ENCODE assay signal across 21 cellular contexts in the genomic region with DNA sequence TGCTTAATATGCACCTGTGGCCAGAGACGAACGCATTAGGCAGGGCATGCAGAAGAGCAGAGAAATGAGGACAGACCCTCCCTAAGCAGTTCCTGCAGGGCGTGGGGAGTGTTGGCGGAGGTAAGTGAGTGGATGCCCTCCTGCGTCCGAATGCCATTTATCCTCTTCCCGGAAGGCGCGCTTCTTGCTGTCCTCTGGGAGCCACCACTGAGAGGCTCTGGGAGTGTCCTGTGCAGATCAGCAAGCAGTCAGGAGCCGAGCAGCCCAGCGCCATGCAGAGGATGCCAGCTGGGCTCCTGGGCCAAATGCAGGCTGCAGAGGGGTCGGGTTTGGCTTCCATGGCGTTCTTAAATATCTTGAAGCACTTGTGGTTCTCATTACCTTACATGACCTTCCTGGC. TPM values are rescaled to one million over a fixed set of nuclear protein-coding genes. Genes with fewer than 3 reads are reported as not detected.
DNase-seq lines count a peak whose midpoint lies in the region; ATAC-seq, FAIRE-seq and TF ChIP-seq lines count a peak whose summit lies in the region.
"Had no signal": no experiment of that assay in that cellular context is flagged by ENCODE, and none has a peak within 500 bp of the region (broad histone marks: within the 10 kb centered on the region; RNA-seq: fewer than 3 reads in every experiment).

No MANE protein-coding gene starts in this region.

- FAIRE-seq in A549 (lab: Jason Lieb, UNC) = no peak
- FAIRE-seq: GM12892, H54 had no signal

- no peaks in the 10 kb centered on the region for H3K27me3 Mint-ChIP-seq in WTC11 (ENCODE audit: low read depth)
- H3K27me3 Mint-ChIP-seq: B cell; CD4-positive, alpha-beta memory T cell had no signal

- DNase-seq in A549 (ENCODE audit: low read depth in 1 of 2, low spot score in 1 of 2) (no peak), WTC11 (ENCODE audit: low spot score) (no peak), posterior vena cava (ENCODE audit: low spot score) (peak; percentile 76), GM10266 (ENCODE audit: extremely low spot score) (no peak), GM19238 (ENCODE audit: insufficient read length, low spot score) (no peak)
- DNase-seq: C1 segment of cervical spinal cord; Calu3; CD4-positive, alpha-beta memory T cell; COR-L47; DMS53; DMS79 treated with DMSO at 0.1 percent for 48 hours; GF-D8; GOT3; HFFc6 had no signal

- H3K4me1 ChIP-seq in A549 (no peaks in the 10 kb centered on the region), BLaER1 (peaks cover 44% of the 10 kb centered on the region)
- H3K4me1 ChIP-seq: HAP-1 had no signal

- POLR2A ChIA-PET in A549 (lab: Yijun Ruan, JAX) (no interaction called here), WTC11 (lab: Charles Lee) (no interaction called here)

- H3K4me3 ChIP-seq in A549 = no peak overlapping the region
- H3K4me3 ChIP-seq in BLaER1 = no peak overlapping the region
- H3K4me3 ChIP-seq: HAP-1 had no signal

- H3K36me3 ChIP-seq in BLaER1 = peaks cover 5% of the 10 kb centered on the region; the same call in 1 of the 2 replicates
- H3K36me3 ChIP-seq: HAP-1 had no signal

- H4K20me1 ChIP-seq in BLaER1 = peaks cover 41% of the 10 kb centered on the region; the same call in 1 of the 2 replicates

- peak; percentile 17 to 34; a peak in 2 of 6 replicates for ATAC-seq in A549
- peak; percentile 32; the same call in 1 of the 2 replicates for ATAC-seq in WTC11
- no peak for ATAC-seq in HG03442 (IDR thresholded peaks at IDR 0.05; ENCODE audit: unreplicated experiment)

- intact Hi-C loops in posterior vena cava (cut with DNase I) = no loop called here

- no peak for TF ChIP-seq POLR2A in A549 (IDR thresholded peaks at IDR 0.05; ENCODE audit: low read length)

- no peak overlapping the region for H3K27ac Mint-ChIP-seq in WTC11
- H3K27ac Mint-ChIP-seq: B cell; CD4-positive, alpha-beta memory T cell; HFFc6 had no signal

- H3K9ac ChIP-seq in BLaER1 = no peak overlapping the region

- TF ChIP-seq RAD21 in A549 (conservative IDR thresholded peaks at IDR 0.05 in 1 of 2, IDR thresholded peaks at IDR 0.05 in 1 of 2) = no peak

- H3K27me3 ChIP-seq in BLaER1 = peaks cover 28% of the 10 kb centered on the region

- CTCF ChIA-PET in A549 (lab: Yijun Ruan, JAX) = interaction anchor here (1.2 to 32.0 kb wide), 3 partner anchors 19 to 141 kb away, joined by 3 to 779 read pairs (median 21); no protein-coding TSS in a partner anchor
- CTCF ChIA-PET in WTC11 (lab: Charles Lee) = interaction anchor here (0.5 to 1.5 kb wide), 3 partner anchors 19 to 553 kb away, joined by 3 to 4 read pairs (median 3); no protein-coding TSS in a partner anchor

- H3K9me3 Mint-ChIP-seq in WTC11 = no peaks in the 10 kb centered on the region
- H3K9me3 Mint-ChIP-seq: HFFc6 had no signal

- H3K4me2 ChIP-seq in A549 (no peak overlapping the region), BLaER1 (peak overlapping the region; percentile 75; the same call in 1 of the 2 replicates)

- H3K27ac ChIP-seq in A549 (no peak overlapping the region), BLaER1 (no peak overlapping the region)

- TF ChIP-seq EP300 in A549 (IDR thresholded peaks at IDR 0.05) = no peak

- H3K4me1 Mint-ChIP-seq in WTC11 = no peaks in the 10 kb centered on the region
- H3K4me1 Mint-ChIP-seq: B cell had no signal

- no peaks in the 10 kb centered on the region for H3K9me3 ChIP-seq in A549
- peaks cover 5% of the 10 kb centered on the region; the same call in 1 of the 2 replicates for H3K9me3 ChIP-seq in BLaER1
- H3K9me3 ChIP-seq: HAP-1 had no signal

- H3K36me3 Mint-ChIP-seq in WTC11 = no peaks in the 10 kb centered on the region

- WGBS in A549 (ENCODE audit: missing lambda C conversion rate) = 74% methylated on average over 13 of the region's 13 CpGs

- no peak overlapping the region for H3K4me3 Mint-ChIP-seq in WTC11
- H3K4me3 Mint-ChIP-seq: B cell; CD4-positive, alpha-beta memory T cell; HFFc6 had no signal

- TF ChIP-seq CTCF in A549 (IDR thresholded peaks at IDR 0.05) (no peak), WTC11 (IDR thresholded peaks at IDR 0.05) (no peak), GM10266 (IDR thresholded peaks at IDR 0.05; ENCODE audit: control insufficient read depth, insufficient read depth, low read depth, missing control alignments) (no peak)

TF ChIP-seq in A549, 52 proteins besides CTCF, POLR2A, EP300 and RAD21 (continues in another document):
- TF ChIP-seq SMC3 (IDR thresholded peaks at IDR 0.05) = no peak
- no peak for TF ChIP-seq JUN (IDR thresholded peaks at IDR 0.05)
- TF ChIP-seq MYC (IDR thresholded peaks at IDR 0.05; ENCODE audit: borderline replicate concordance, low read length) = no peak
- no peak for TF ChIP-seq TP53 (CRISPR knock-in tag; IDR thresholded peaks at IDR 0.05)
- no peak for TF ChIP-seq CHD4 (IDR thresholded peaks at IDR 0.05; ENCODE audit: borderline replicate concordance)
- TF ChIP-seq NR3C1 (IDR thresholded peaks at IDR 0.05) = no peak
- TF ChIP-seq ZFP36 (IDR thresholded peaks at IDR 0.05; ENCODE audit: borderline replicate concordance, partially characterized antibody) = no peak
- no peak for TF ChIP-seq ATOH8 (CRISPR knock-in tag; IDR thresholded peaks at IDR 0.05; ENCODE audit: low read depth)
- TF ChIP-seq CHD2 (IDR thresholded peaks at IDR 0.05; ENCODE audit: low read length, partially characterized antibody) = no peak
- no peak for TF ChIP-seq TFCP2L1 (CRISPR knock-in tag; IDR thresholded peaks at IDR 0.05)
- TF ChIP-seq, protein P1, sequence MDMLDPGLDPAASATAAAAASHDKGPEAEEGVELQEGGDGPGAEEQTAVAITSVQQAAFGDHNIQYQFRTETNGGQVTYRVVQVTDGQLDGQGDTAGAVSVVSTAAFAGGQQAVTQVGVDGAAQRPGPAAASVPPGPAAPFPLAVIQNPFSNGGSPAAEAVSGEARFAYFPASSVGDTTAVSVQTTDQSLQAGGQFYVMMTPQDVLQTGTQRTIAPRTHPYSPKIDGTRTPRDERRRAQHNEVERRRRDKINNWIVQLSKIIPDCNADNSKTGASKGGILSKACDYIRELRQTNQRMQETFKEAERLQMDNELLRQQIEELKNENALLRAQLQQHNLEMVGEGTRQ (IDR thresholded peaks at IDR 0.05) = no peak
- TF ChIP-seq PHF8 (IDR thresholded peaks at IDR 0.05; ENCODE audit: borderline replicate concordance, low read depth) = no peak
- TF ChIP-seq HOXA7 (CRISPR knock-in tag; IDR thresholded peaks at IDR 0.05) = no peak
- no peak for TF ChIP-seq NFE2L2 (conservative IDR thresholded peaks at IDR 0.05; ENCODE audit: low read length)

TF ChIP-seq in WTC11, 78 proteins besides CTCF, POLR2A, EP300 and RAD21:
- TF ChIP-seq MYBL2 (CRISPR knock-in tag; IDR thresholded peaks at IDR 0.05) = no peak
- TF ChIP-seq, protein P2, sequence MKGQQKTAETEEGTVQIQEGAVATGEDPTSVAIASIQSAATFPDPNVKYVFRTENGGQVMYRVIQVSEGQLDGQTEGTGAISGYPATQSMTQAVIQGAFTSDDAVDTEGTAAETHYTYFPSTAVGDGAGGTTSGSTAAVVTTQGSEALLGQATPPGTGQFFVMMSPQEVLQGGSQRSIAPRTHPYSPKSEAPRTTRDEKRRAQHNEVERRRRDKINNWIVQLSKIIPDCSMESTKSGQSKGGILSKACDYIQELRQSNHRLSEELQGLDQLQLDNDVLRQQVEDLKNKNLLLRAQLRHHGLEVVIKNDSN (CRISPR knock-in tag; IDR thresholded peaks at IDR 0.05) = no peak
- TF ChIP-seq, protein P3, sequence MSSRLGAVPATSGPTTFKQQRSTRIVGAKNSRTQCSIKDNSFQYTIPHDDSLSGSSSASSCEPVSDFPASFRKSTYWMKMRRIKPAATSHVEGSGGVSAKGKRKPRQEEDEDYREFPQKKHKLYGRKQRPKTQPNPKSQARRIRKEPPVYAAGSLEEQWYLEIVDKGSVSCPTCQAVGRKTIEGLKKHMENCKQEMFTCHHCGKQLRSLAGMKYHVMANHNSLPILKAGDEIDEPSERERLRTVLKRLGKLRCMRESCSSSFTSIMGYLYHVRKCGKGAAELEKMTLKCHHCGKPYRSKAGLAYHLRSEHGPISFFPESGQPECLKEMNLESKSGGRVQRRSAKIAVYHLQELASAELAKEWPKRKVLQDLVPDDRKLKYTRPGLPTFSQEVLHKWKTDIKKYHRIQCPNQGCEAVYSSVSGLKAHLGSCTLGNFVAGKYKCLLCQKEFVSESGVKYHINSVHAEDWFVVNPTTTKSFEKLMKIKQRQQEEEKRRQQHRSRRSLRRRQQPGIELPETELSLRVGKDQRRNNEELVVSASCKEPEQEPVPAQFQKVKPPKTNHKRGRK (CRISPR knock-in tag; IDR thresholded peaks at IDR 0.05; ENCODE audit: borderline replicate concordance) = no peak

RNA-seq across cellular contexts. Expression of gene SLIT1, which starts 29.9 kb away (rescaled TPM):
- polyA plus RNA-seq in A549 (2011; rRNA removed) (0.09 and 0.12 TPM in 2 replicates), A549 (2017; fragmentation: RNase III; extraction: RNeasy Plus Mini Kit Qiagen cat#74134 plus additional on column Dnase treatment) (0.03 to 0.07 TPM (median 0.05 TPM) in 3 replicates)
- polyA plus RNA-seq in A549 (2012; cell fraction: cytosol; rRNA removed) = 0.03 and 0.06 TPM in 2 replicates
- polyA plus RNA-seq in A549 (2012; cell fraction: nucleus; rRNA removed) = 0.23 and 0.28 TPM in 2 replicates
- polyA minus RNA-seq in A549 (2011; rRNA and poly(A)+ RNA removed) = 0.34 and 0.41 TPM in 2 replicates
- total RNA-seq in WTC11 (2021) (1.1 to 1.6 TPM (median 1.4 TPM) in 3 replicates), posterior vena cava (under 1 TPM; 0.23 to 0.33 TPM)
- total RNA-seq: A172, Calu3 had no signal
